ENCODE assay signal across 31 cellular contexts in genomic region chr15:98286200-98286599, GRCh38.
"Had no signal": no experiment of that assay in that cellular context is flagged by ENCODE, and none has a peak within 500 bp of the region (broad histone marks: within the 10 kb centered on the region; RNA-seq: fewer than 3 reads in every experiment).

No MANE protein-coding gene starts in this region.

- DNase-seq: activated CD4-positive, alpha-beta T cell treated with anti-CD3 and anti-CD28 coated beads for 1 hour; activated CD4-positive, alpha-beta T cell treated with anti-CD3 and anti-CD28 coated beads for 4 hours; activated CD4-positive, alpha-beta T cell treated with anti-CD3 and anti-CD28 coated beads, Interleukin-2, amount 10 ng/mL, durations not matched to agents 7 days and 5 days; activated CD4-positive, alpha-beta T cell treated with anti-CD3 and anti-CD28 coated beads, Interleukin-2, amount 50 U/mL, for 48 hours; activated CD8-positive, alpha-beta memory T cell treated with anti-CD3 and anti-CD28 coated beads for 24 hours; activated CD8-positive, alpha-beta T cell treated with anti-CD3 and anti-CD28 coated beads for 36 hours; activated effector memory CD4-positive, alpha-beta T cell treated with Interleukin-2 at 50 U/mL for 16 hours; activated gamma-delta T cell treated with Interleukin-2 at 50 U/mL for 16 hours; activated naive CD4-positive, alpha-beta T cell treated with anti-CD3 and anti-CD28 coated beads, Interleukin-2, amount 50 U/mL, for 16 hours; activated naive CD4-positive, alpha-beta T cell treated with Interleukin-2 at 50 U/mL for 16 hours; activated T-cell treated with anti-CD3 and anti-CD28 coated beads, Interleukin-2, amount 50 U/mL, for 4 hours; amniotic stem cell; anterior cingulate cortex; brain microvascular endothelial cell; dorsolateral prefrontal cortex; effector memory CD4-positive, alpha-beta T cell; endodermal cell; T-helper 9 cell had no signal

- H3K36me3 Mint-ChIP-seq: activated naive CD8-positive, alpha-beta T cell; WTC11 had no signal

- FAIRE-seq: astrocyte, bronchial epithelial cell, frontal cortex, TTC549 had no signal

- ATAC-seq: activated CD8-positive, alpha-beta T cell treated with anti-CD3 and anti-CD28 coated beads for 36 hours; activated T-cell treated with anti-CD3 and anti-CD28 coated beads, Interleukin-2, amount 50 U/mL, for 4 hours; activated T-helper 17 cell treated with anti-CD3 and anti-CD28 coated beads, Interleukin-2, amount 50 U/mL, for 72 hours; esophagus mucosa; WTC11 had no signal

- H3K27ac Mint-ChIP-seq: activated CD4-positive, alpha-beta T cell treated with anti-CD3 and anti-CD28 coated beads, Interleukin-2, amount 10 ng/mL, durations not matched to agents 7 days and 5 days; activated CD8-positive, alpha-beta T cell treated with anti-CD3 and anti-CD28 coated beads for 36 hours; activated naive CD8-positive, alpha-beta T cell; activated T-helper 17 cell treated with anti-CD3 and anti-CD28 coated beads, Interleukin-2, amount 50 U/mL, for 72 hours; dendritic cell treated with granulocyte-macrophage colony-stimulating factor and Interleukin-4, amounts not matched to agents 40 ng/mL and 50 ng/mL, for 4 days; endodermal cell; T-helper 1 cell treated with Interleukin-12 subunit alpha and Interleukin-12 subunit beta and Interleukin-4 antibody, amounts not matched to agents 30 μg/mL and 1 μg/mL, for 36 hours; WTC11 had no signal

- H3K36me3 ChIP-seq: brain microvascular endothelial cell had no signal

- H3K27me3 ChIP-seq: brain microvascular endothelial cell had no signal

- H3K4me1 Mint-ChIP-seq: activated CD4-positive, alpha-beta T cell treated with anti-CD3 and anti-CD28 coated beads, Interleukin-2, amount 10 ng/mL, durations not matched to agents 7 days and 5 days; activated T-helper 17 cell treated with anti-CD3 and anti-CD28 coated beads, Interleukin-2, amount 50 U/mL, for 72 hours; central memory CD8-positive, alpha-beta T cell had no signal

- H3K27me3 Mint-ChIP-seq: central memory CD8-positive, alpha-beta T cell had no signal

- H3K27ac ChIP-seq: brain microvascular endothelial cell, coronary artery, dorsolateral prefrontal cortex, VCaP had no signal

- H3K9me3 Mint-ChIP-seq: activated CD4-positive, alpha-beta T cell treated with anti-CD3 and anti-CD28 coated beads, Interleukin-2, amount 10 ng/mL, durations not matched to agents 7 days and 5 days; activated CD8-positive, alpha-beta T cell treated with anti-CD3 and anti-CD28 coated beads for 36 hours; activated T-cell treated with anti-CD3 and anti-CD28 coated beads, Interleukin-2, amount 50 U/mL, for 4 hours; activated T-helper 17 cell treated with anti-CD3 and anti-CD28 coated beads, Interleukin-2, amount 50 U/mL, for 72 hours; dendritic cell treated with granulocyte-macrophage colony-stimulating factor and Interleukin-4, amounts not matched to agents 40 ng/mL and 50 ng/mL, for 4 days; endodermal cell; T-helper 1 cell treated with Interleukin-12 subunit alpha and Interleukin-12 subunit beta and Interleukin-4 antibody, amounts not matched to agents 30 μg/mL and 1 μg/mL, for 36 hours; WTC11 had no signal

- H3K4me3 ChIP-seq: coronary artery, dorsolateral prefrontal cortex had no signal

- H3K4me3 Mint-ChIP-seq: activated CD4-positive, alpha-beta T cell treated with anti-CD3 and anti-CD28 coated beads, Interleukin-2, amount 10 ng/mL, durations not matched to agents 7 days and 5 days; activated CD8-positive, alpha-beta T cell treated with anti-CD3 and anti-CD28 coated beads for 36 hours; activated naive CD8-positive, alpha-beta T cell; activated T-cell treated with anti-CD3 and anti-CD28 coated beads, Interleukin-2, amount 50 U/mL, for 4 hours; activated T-helper 17 cell treated with anti-CD3 and anti-CD28 coated beads, Interleukin-2, amount 50 U/mL, for 72 hours; central memory CD8-positive, alpha-beta T cell; dendritic cell treated with granulocyte-macrophage colony-stimulating factor and Interleukin-4, amounts not matched to agents 40 ng/mL and 50 ng/mL, for 4 days; endodermal cell; T-helper 1 cell treated with Interleukin-12 subunit alpha and Interleukin-12 subunit beta and Interleukin-4 antibody, amounts not matched to agents 30 μg/mL and 1 μg/mL, for 36 hours; WTC11 had no signal
